In the genomic region with DNA sequence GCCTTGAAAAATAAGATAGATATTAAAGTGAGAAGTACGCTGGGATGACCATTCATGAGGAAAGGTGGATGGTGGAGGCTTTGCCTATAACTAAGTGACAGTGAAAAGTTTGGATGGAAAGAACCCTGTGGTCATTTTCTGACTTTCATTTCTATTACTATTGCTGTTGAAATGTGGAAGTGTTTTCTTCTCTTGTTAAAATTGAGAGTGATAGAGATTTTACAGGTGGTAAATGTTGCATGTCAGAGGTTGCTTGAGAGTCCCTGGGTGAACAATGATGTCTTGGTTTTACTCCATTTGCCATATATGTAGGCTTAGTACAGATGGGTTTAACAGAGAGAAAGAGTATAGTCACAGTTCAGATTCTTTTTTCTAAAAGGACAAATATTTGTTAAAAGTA, we compare ENCODE assay signal across 11 cellular contexts. TPM values are rescaled to one million over a fixed set of nuclear protein-coding genes. Genes with fewer than 3 reads are reported as not detected.
DNase-seq lines count a peak whose midpoint lies in the region; ATAC-seq and TF ChIP-seq lines count a peak whose summit lies in the region.
"Had no signal": no experiment of that assay in that cellular context is flagged by ENCODE, and none has a peak within 500 bp of the region (broad histone marks: within the 10 kb centered on the region; RNA-seq: fewer than 3 reads in every experiment).

No MANE protein-coding gene starts in this region.

- H3K27me3 Mint-ChIP-seq in progenitor cell of endocrine pancreas, result no peaks in the 10 kb centered on the region

- peak; percentile 74 for ATAC-seq in GM19035 (IDR thresholded peaks at IDR 0.05; ENCODE audit: unreplicated experiment)
- peak; percentile 80 for ATAC-seq in HG02642 (IDR thresholded peaks at IDR 0.05; ENCODE audit: poor library complexity, unreplicated experiment)
- peak; percentile 54 for ATAC-seq in HG03457 (IDR thresholded peaks at IDR 0.05; ENCODE audit: unreplicated experiment)

- H3K27ac Mint-ChIP-seq in progenitor cell of endocrine pancreas, result no peak overlapping the region

- TF ChIP-seq CTCF in GM10266 (IDR thresholded peaks at IDR 0.05; ENCODE audit: control insufficient read depth, insufficient read depth, low read depth, missing control alignments) (no peak), progenitor cell of endocrine pancreas (IDR thresholded peaks at IDR 0.05; ENCODE audit: unreplicated experiment) (no peak)

- DNase-seq in GM10266 (ENCODE audit: extremely low spot score) (peak; percentile 36), NCI-H2227 (lab: John Stamatoyannopoulos, UW; ENCODE audit: unreplicated experiment) (no peak), cerebellar nuclear complex (lab: John Stamatoyannopoulos, UW) (no peak), progenitor cell of endocrine pancreas (ENCODE audit: low spot score, unreplicated experiment) (no peak)
- DNase-seq in activated effector memory CD4-positive, alpha-beta T cell treated with anti-CD3 and anti-CD28 coated beads, Interleukin-2, amount 50 U/mL, for 16 hours, result no peak
- DNase-seq: NCI-H2029 treated with DMSO at 0.1 percent for 48 hours, SHP77, testis had no signal

- H3K36me3 Mint-ChIP-seq in progenitor cell of endocrine pancreas (ENCODE audit: insufficient read depth), result peaks cover 1% of the 10 kb centered on the region

- no peaks in the 10 kb centered on the region for H3K9me3 Mint-ChIP-seq in progenitor cell of endocrine pancreas (ENCODE audit: low read depth)

- H3K4me3 Mint-ChIP-seq in progenitor cell of endocrine pancreas (ENCODE audit: low read depth), result no peak overlapping the region

- peaks cover 3% of the 10 kb centered on the region for H3K4me1 Mint-ChIP-seq in progenitor cell of endocrine pancreas (ENCODE audit: low read depth)

RNA-seq across cellular contexts. Expression of a gene that starts 18.4 kb away (rescaled TPM):
- total RNA-seq in progenitor cell of endocrine pancreas, result 30.3 and 32.3 TPM in 2 replicates
